8 cellular contexts compared by ENCODE assay signal in genomic region chr10:77756319-77757232, GRCh38.
A peak's percentile ranks its signal among the peaks of the same experiment; 100 is the strongest.
DNase-seq lines count a peak whose midpoint lies in the region; ATAC-seq and TF ChIP-seq lines count a peak whose summit lies in the region.

No MANE protein-coding gene starts in this region.

- H3K27me3 ChIP-seq in adrenal gland (no peaks in the 10 kb centered on the region), upper lobe of right lung (no peaks in the 10 kb centered on the region)

- peak; percentile 57 for DNase-seq in D341Med (ENCODE audit: low spot score)
- peak; percentile 47 for DNase-seq in GM20000 (ENCODE audit: low spot score)
- DNase-seq in NCI-H2081 treated with DMSO at 0.1 percent for 48 hours (lab: John Stamatoyannopoulos, UW): peak; percentile 0
- DNase-seq in adrenal gland: peak in 4 of 7 donors; percentile 47 to 70 (median 62)
- peak; percentile 92 for DNase-seq in iPS-NIHi7 (ENCODE audit: extremely low spot score)
- no peak for DNase-seq in upper lobe of right lung
- no peak for DNase-seq in cerebellum (ENCODE audit: low spot score)
- DNase-seq in effector memory CD8-positive, alpha-beta T cell: no peak

- H3K27ac Mint-ChIP-seq in effector memory CD8-positive, alpha-beta T cell: no peak overlapping the region

- H3K4me1 ChIP-seq in adrenal gland (replicated peaks in 1 of 2) (peaks cover 0 to 6% of the 10 kb centered on the region in 2 donors), upper lobe of right lung (no peaks in the 10 kb centered on the region)

- peaks cover 0 to 3% of the 10 kb centered on the region in 2 donors for H3K4me1 Mint-ChIP-seq in effector memory CD8-positive, alpha-beta T cell (ENCODE audit: low read depth in 2 of 2)

- H3K27me3 Mint-ChIP-seq in effector memory CD8-positive, alpha-beta T cell: peaks cover 0 to 4% of the 10 kb centered on the region in 2 donors

- peak; percentile 75 for TF ChIP-seq CTCF in GM20000 (IDR thresholded peaks at IDR 0.05; ENCODE audit: extremely low read depth, missing control alignments)
- TF ChIP-seq CTCF in adrenal gland (IDR thresholded peaks at IDR 0.05): peak; percentile 26 to 59 (median 48)
- TF ChIP-seq CTCF in upper lobe of right lung (IDR thresholded peaks at IDR 0.05): peak; percentile 47

- no peaks in the 10 kb centered on the region for H3K36me3 Mint-ChIP-seq in effector memory CD8-positive, alpha-beta T cell (ENCODE audit: insufficient read depth)

- no peaks in the 10 kb centered on the region for H3K9me3 Mint-ChIP-seq in effector memory CD8-positive, alpha-beta T cell

- ATAC-seq in upper lobe of right lung: peak; percentile 41
- no peak for ATAC-seq in effector memory CD8-positive, alpha-beta T cell (replicated peaks)

- no peaks in the 10 kb centered on the region for H3K36me3 ChIP-seq in adrenal gland (replicated peaks in 1 of 2)
- H3K36me3 ChIP-seq in upper lobe of right lung: no peaks in the 10 kb centered on the region

- H3K4me3 ChIP-seq in adrenal gland (no peak overlapping the region), upper lobe of right lung (no peak overlapping the region)

- H3K9me3 ChIP-seq in adrenal gland (replicated peaks in 1 of 3) (no peaks in the 10 kb centered on the region), upper lobe of right lung (no peaks in the 10 kb centered on the region)

- TF ChIP-seq POLR2A in adrenal gland (IDR thresholded peaks at IDR 0.05): no peak

- H3K27ac ChIP-seq in adrenal gland (no peak overlapping the region), upper lobe of right lung (no peak overlapping the region)

- H3K4me3 Mint-ChIP-seq in effector memory CD8-positive, alpha-beta T cell: no peak overlapping the region

- intact Hi-C loops in adrenal gland (cut with DNase I) (no loop called here), upper lobe of right lung (cut with DNase I) (no loop called here)

- 22 to 28% (median 25%) methylated on average over 11 to 12 of the region's 12 CpGs for WGBS in adrenal gland, 4 donors

Comparison
In these comparisons a context has a peak if more than half of its experiments do, and no peak if none do; other contexts are left out.
1. DNase-seq: peak in D341Med (single experiment), GM20000 (single experiment), NCI-H2081 treated with DMSO at 0.1 percent for 48 hours (single experiment), adrenal gland (4 of 7) and iPS-NIHi7 (single experiment); none in upper lobe of right lung (single experiment), cerebellum (single experiment) and effector memory CD8-positive, alpha-beta T cell (0 of 3).
2. Peak in every context shown above with its lines, with median percentiles within 50 percentile points of each other: CTCF ChIP-seq.